Comparison of ENCODE assay signal across 10 cellular contexts in genomic region chr3:192848371-192849233, GRCh38.
DNase-seq lines count a peak whose midpoint lies in the region; ATAC-seq and TF ChIP-seq lines count a peak whose summit lies in the region.
"Had no signal": no experiment of that assay in that cellular context is flagged by ENCODE, and none has a peak within 500 bp of the region (broad histone marks: within the 10 kb centered on the region; RNA-seq: fewer than 3 reads in every experiment).

No MANE protein-coding gene starts in this region.

- POLR2A ChIA-PET in GM10248 (lab: Yijun Ruan, JAX) (interaction anchor here (0.7 kb wide), 1 partner anchor 31 kb away, joined by 7 read pairs; no protein-coding TSS in a partner anchor), PC-9 (lab: Charles Lee; ENCODE audit: unreplicated experiment) (no interaction called here)

- WGBS in adrenal gland, 4 donors: 86 to 91% (median 88%) methylated on average over 11 of the region's 11 CpGs

- intact Hi-C loops in PC-9 (cut with micrococcal nuclease; ENCODE audit: unreplicated experiment) (no loop called here), adrenal gland (cut with DNase I) (no loop called here)

- H3K4me3 ChIP-seq in Karpas-422 (ENCODE audit: low read length) (no peak overlapping the region), iPS-15b (ENCODE audit: low read depth, low read length) (no peak overlapping the region), PC-9 (no peak overlapping the region), adrenal gland (no peak overlapping the region)

- no peak overlapping the region for H3K9ac ChIP-seq in Karpas-422 (ENCODE audit: low read length)
- H3K9ac ChIP-seq in iPS-15b (ENCODE audit: low read depth, low read length): peak overlapping the region; percentile 30

- H3K9me2 ChIP-seq in Karpas-422 (replicated peaks; ENCODE audit: insufficient read depth, low read length) (no peaks in the 10 kb centered on the region), PC-9 (ENCODE audit: insufficient read depth) (no peaks in the 10 kb centered on the region)

- peak; percentile 40 for DNase-seq in GM10248 (ENCODE audit: extremely low spot score)
- peak; percentile 27 for DNase-seq in GM20000 (ENCODE audit: low spot score)
- peak; percentile 32 for DNase-seq in Karpas-422
- DNase-seq in PC-9: no peak
- DNase-seq in cerebellum (ENCODE audit: low spot score): no peak
- no peak for DNase-seq in adrenal gland
- DNase-seq: Calu3, NCI-H1092 had no signal

- H4K20me1 ChIP-seq in Karpas-422 (ENCODE audit: insufficient read depth, low read depth, low read length) (no peaks in the 10 kb centered on the region), PC-9 (ENCODE audit: insufficient read depth) (peaks cover 81% of the 10 kb centered on the region)

- H2AFZ ChIP-seq in Karpas-422 (ENCODE audit: low read length): no peak overlapping the region
- no peak overlapping the region for H2AFZ ChIP-seq in PC-9

- H3K27me3 ChIP-seq in Karpas-422 (ENCODE audit: low read length) (no peaks in the 10 kb centered on the region; the same call in 1 of the 2 replicates), iPS-15b (ENCODE audit: control insufficient read depth, insufficient read depth, low read length) (no peaks in the 10 kb centered on the region), PC-9 (ENCODE audit: insufficient read depth, low read depth) (no peaks in the 10 kb centered on the region), adrenal gland (no peaks in the 10 kb centered on the region)

- peaks cover 25% of the 10 kb centered on the region for H3F3A ChIP-seq in PC-9 (ENCODE audit: insufficient read depth, low read depth)

- BruUV-seq in PC-9 (replicated peaks; lab: Mats Ljungman, UMichigan): no TSS peak

- CTCF ChIA-PET in GM10248 (lab: Yijun Ruan, JAX): interaction anchor here (0.8 to 1.3 kb wide), 3 partner anchors 13 to 31 kb away, joined by 3 to 4 read pairs (median 3); no protein-coding TSS in a partner anchor
- CTCF ChIA-PET in PC-9 (lab: Charles Lee): no interaction called here

- H3K79me2 ChIP-seq in Karpas-422 (ENCODE audit: low read length) (no peaks in the 10 kb centered on the region), PC-9 (ENCODE audit: low read depth) (peaks cover 15% of the 10 kb centered on the region)

- H3K4me2 ChIP-seq in Karpas-422 (ENCODE audit: low read depth, low read length, poor library complexity, severe bottlenecking) (no peak overlapping the region), PC-9 (no peak overlapping the region)

- ATAC-seq in GM21723 (IDR thresholded peaks at IDR 0.05; ENCODE audit: unreplicated experiment): no peak

- TF ChIP-seq CTCF in GM10248 (IDR thresholded peaks at IDR 0.05; ENCODE audit: control extremely low read depth, extremely low read depth, low read depth, missing control alignments): no peak
- no peak for TF ChIP-seq CTCF in GM20000 (IDR thresholded peaks at IDR 0.05; ENCODE audit: extremely low read depth, missing control alignments)
- no peak for TF ChIP-seq CTCF in PC-9 (conservative IDR thresholded peaks at IDR 0.05)
- no peak for TF ChIP-seq CTCF in adrenal gland (IDR thresholded peaks at IDR 0.05)

- H3K4me1 ChIP-seq in Karpas-422 (ENCODE audit: low read length): no peaks in the 10 kb centered on the region
- peaks cover 4% of the 10 kb centered on the region for H3K4me1 ChIP-seq in iPS-15b (ENCODE audit: control insufficient read depth, insufficient read depth, low read length)
- peaks cover 27% of the 10 kb centered on the region for H3K4me1 ChIP-seq in PC-9 (replicated peaks; ENCODE audit: insufficient read depth)
- H3K4me1 ChIP-seq in adrenal gland (replicated peaks in 1 of 2): peaks cover 6 to 17% of the 10 kb centered on the region in 2 donors

- TF ChIP-seq POLR2A in adrenal gland (IDR thresholded peaks at IDR 0.05): no peak

- H3K27ac ChIP-seq in Karpas-422 (ENCODE audit: low read length): no peak overlapping the region
- no peak overlapping the region for H3K27ac ChIP-seq in PC-9
- H3K27ac ChIP-seq in adrenal gland: no peak overlapping the region

- H3K9me3 ChIP-seq in Karpas-422 (ENCODE audit: low read length) (no peaks in the 10 kb centered on the region), iPS-15b (ENCODE audit: control insufficient read depth, insufficient read depth, low read length) (no peaks in the 10 kb centered on the region), PC-9 (ENCODE audit: insufficient read depth, low read depth) (no peaks in the 10 kb centered on the region), adrenal gland (replicated peaks in 1 of 3) (no peaks in the 10 kb centered on the region)

- H3K36me3 ChIP-seq in Karpas-422 (ENCODE audit: insufficient read depth, low read length): no peaks in the 10 kb centered on the region
- no peaks in the 10 kb centered on the region for H3K36me3 ChIP-seq in iPS-15b (ENCODE audit: control insufficient read depth, insufficient read depth, low read length)
- H3K36me3 ChIP-seq in PC-9 (ENCODE audit: low read depth): no peaks in the 10 kb centered on the region
- H3K36me3 ChIP-seq in adrenal gland (replicated peaks in 1 of 2): no peaks in the 10 kb centered on the region

Comparison
In these comparisons a context has a peak if more than half of its experiments do, and no peak if none do; other contexts are left out.
1. DNase-seq: peak in GM10248 (single experiment), GM20000 (single experiment) and Karpas-422 (single experiment); none in PC-9 (0 of 2), cerebellum (single experiment) and adrenal gland (0 of 7).